24 cellular contexts compared by ENCODE assay signal in the genomic region with DNA sequence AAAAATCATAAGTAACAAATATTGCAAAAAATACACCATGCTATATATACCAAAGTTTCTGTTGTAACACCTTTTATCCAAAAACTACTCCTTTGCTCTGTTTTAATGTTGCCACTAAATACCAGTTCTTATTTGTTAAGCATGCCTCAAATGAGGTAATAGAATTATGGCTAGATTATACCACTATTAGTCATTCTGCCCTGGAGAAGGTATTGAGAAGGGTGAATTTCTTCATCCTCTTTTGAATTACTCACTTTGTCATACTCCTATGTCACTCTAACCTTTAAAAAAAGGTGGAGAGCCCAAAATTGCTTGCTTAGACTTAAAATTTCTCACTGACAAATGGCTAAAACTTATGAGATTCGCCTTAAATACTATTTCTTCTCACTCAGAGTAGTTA.
"Had no signal": no experiment of that assay in that cellular context is flagged by ENCODE, and none has a peak within 500 bp of the region (broad histone marks: within the 10 kb centered on the region; RNA-seq: fewer than 3 reads in every experiment).

No MANE protein-coding gene starts in this region.

- H3K27ac ChIP-seq: ascending aorta, cardiac muscle cell, gastroesophageal sphincter, heart right ventricle, pancreas, right lobe of liver, thoracic aorta, upper lobe of left lung, WERI-Rb-1 had no signal

- ATAC-seq: activated naive CD8-positive, alpha-beta T cell treated with anti-CD3 and anti-CD28 coated beads, Interleukin-2, amount 50 U/mL, for 24 hours; gastroesophageal sphincter; heart right ventricle; left ventricle myocardium superior; naive thymus-derived CD8-positive, alpha-beta T cell; right lobe of liver; stimulated activated naive B cell treated with anti-CD40 and anti-IgM and Interleukin-4, amounts not matched to agents 10 μg/mL and 1 μg/mL and 100 μg/mL, for 72 hours had no signal

- H3K4me1 ChIP-seq: ascending aorta, gastroesophageal sphincter, heart right ventricle, pancreas, right lobe of liver, upper lobe of left lung had no signal

- DNase-seq: activated CD4-positive, alpha-beta T cell treated with anti-CD3 and anti-CD28 coated beads for 1 hour; activated CD8-positive, alpha-beta memory T cell treated with anti-CD3 and anti-CD28 coated beads for 24 hours; activated CD8-positive, alpha-beta memory T cell treated with anti-CD3 and anti-CD28 coated beads, Interleukin-2, amount 50 U/mL, for 48 hours; activated effector memory CD4-positive, alpha-beta T cell treated with Interleukin-2 at 50 U/mL for 16 hours; activated naive CD4-positive, alpha-beta T cell treated with anti-CD3 and anti-CD28 coated beads, Interleukin-2, amount 10 ng/mL, durations not matched to agents 7 days and 5 days; activated naive CD8-positive, alpha-beta T cell treated with anti-CD3 and anti-CD28 coated beads, Interleukin-2, amount 50 U/mL, for 24 hours; activated T-cell treated with anti-CD3 and anti-CD28 coated beads, Interleukin-2, amount 50 U/mL, for 48 hours; dermis blood vessel endothelial cell; effector memory CD4-positive, alpha-beta T cell; heart right ventricle; kidney glomerular epithelial cell; left ventricle myocardium superior; naive thymus-derived CD8-positive, alpha-beta T cell; pancreas; right lobe of liver; stimulated activated naive B cell treated with anti-CD40 and anti-IgM and Interleukin-4, amounts not matched to agents 10 μg/mL and 1 μg/mL and 100 μg/mL, for 72 hours; T-helper 2 cell; upper lobe of left lung; WERI-Rb-1 had no signal

- H3K9me3 ChIP-seq: ascending aorta, gastroesophageal sphincter, pancreas, right lobe of liver, thoracic aorta, upper lobe of left lung had no signal

- H3K36me3 ChIP-seq: ascending aorta, cardiac muscle cell, gastroesophageal sphincter, heart right ventricle, pancreas, right lobe of liver, thoracic aorta, upper lobe of left lung, WERI-Rb-1 had no signal

- H3K4me3 ChIP-seq: ascending aorta, cardiac muscle cell, gastroesophageal sphincter, heart right ventricle, pancreas, right lobe of liver, thoracic aorta, upper lobe of left lung had no signal

- FAIRE-seq: endothelial cell of umbilical vein, pancreas had no signal

- H3K27me3 ChIP-seq: ascending aorta, cardiac muscle cell, gastroesophageal sphincter, heart right ventricle, pancreas, right lobe of liver, upper lobe of left lung had no signal
